Comparison of ENCODE assay signal across 18 cellular contexts in the genomic region with DNA sequence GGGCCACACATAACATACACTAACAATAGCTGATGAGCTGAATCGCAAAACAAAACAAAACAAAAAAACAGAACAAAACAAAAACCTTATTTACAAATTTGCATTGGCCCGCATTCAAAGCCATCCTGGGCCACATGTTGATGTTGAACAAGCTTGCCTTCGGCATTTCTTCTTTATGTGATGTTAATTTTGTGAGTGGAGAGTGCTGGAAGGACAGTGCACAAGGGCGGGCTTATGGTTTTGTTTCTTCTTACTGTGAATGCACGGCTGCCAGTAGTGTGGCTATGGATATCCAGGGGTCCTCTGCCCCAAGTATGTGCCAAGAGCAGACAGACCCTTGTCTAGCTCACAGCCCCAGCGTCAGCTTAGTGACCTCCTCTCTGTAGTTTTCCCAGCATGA. TPM values are rescaled to one million over a fixed set of nuclear protein-coding genes. Genes with fewer than 3 reads are reported as not detected.
DNase-seq lines count a peak whose midpoint lies in the region; ATAC-seq and FAIRE-seq lines count a peak whose summit lies in the region.
"Had no signal": no experiment of that assay in that cellular context is flagged by ENCODE, and none has a peak within 500 bp of the region (broad histone marks: within the 10 kb centered on the region; RNA-seq: fewer than 3 reads in every experiment).

No MANE protein-coding gene starts in this region.

- H3K27me3 Mint-ChIP-seq in activated CD4-positive, alpha-beta T cell treated with anti-CD3 and anti-CD28 coated beads for 36 hours, result no peaks in the 10 kb centered on the region
- no peaks in the 10 kb centered on the region for H3K27me3 Mint-ChIP-seq in activated CD4-positive, alpha-beta T cell treated with anti-CD3 and anti-CD28 coated beads, Interleukin-2, amount 10 ng/mL, durations not matched to agents 7 days and 5 days
- H3K27me3 Mint-ChIP-seq in activated T-helper 17 cell treated with anti-CD3 and anti-CD28 coated beads, Interleukin-2, amount 50 U/mL, for 72 hours, result no peaks in the 10 kb centered on the region

- POLR2A ChIA-PET in activated CD4-positive, alpha-beta T cell treated with anti-CD3 and anti-CD28 coated beads for 36 hours (lab: Charles Lee), result no interaction called here
- POLR2A ChIA-PET in activated CD4-positive, alpha-beta T cell treated with anti-CD3 and anti-CD28 coated beads, Interleukin-2, amount 10 ng/mL, durations not matched to agents 7 days and 5 days (lab: Charles Lee), result no interaction called here

- no peak for DNase-seq in activated CD4-positive, alpha-beta T cell treated with anti-CD3 and anti-CD28 coated beads for 36 hours
- DNase-seq in activated CD4-positive, alpha-beta T cell treated with anti-CD3 and anti-CD28 coated beads, Interleukin-2, amount 10 ng/mL, durations not matched to agents 7 days and 5 days, result no peak
- DNase-seq in GM18507 (ENCODE audit: extremely low spot score, insufficient read length, low read depth) (no peak), NCI-H1092 (lab: John Stamatoyannopoulos, UW) (no peak), cerebellum (ENCODE audit: low spot score) (no peak), GDM1 (lab: John Stamatoyannopoulos, UW) (no peak)
- DNase-seq: Caco-2; hippocampal formation; mammary epithelial cell; NCI-H1930; NCI-H226; SHP77; stimulated activated CD4-positive, alpha-beta T cell treated with anti-CD3 and anti-CD28 coated beads, Interleukin-15, amount 100 ng/mL, for 24 hours had no signal

- H3K4me3 ChIP-seq in iPS-20b (ENCODE audit: low read length), result peak overlapping the region; percentile 38; the same call in 1 of the 2 replicates

- FAIRE-seq in GM18507 (lab: Jason Lieb, UNC), result peak; percentile 31
- FAIRE-seq: bronchial epithelial cell had no signal

- H3K9me3 Mint-ChIP-seq in activated CD4-positive, alpha-beta T cell treated with anti-CD3 and anti-CD28 coated beads for 36 hours (ENCODE audit: low read depth), result peaks cover 2% of the 10 kb centered on the region
- peaks cover 3% of the 10 kb centered on the region for H3K9me3 Mint-ChIP-seq in activated CD4-positive, alpha-beta T cell treated with anti-CD3 and anti-CD28 coated beads, Interleukin-2, amount 10 ng/mL, durations not matched to agents 7 days and 5 days
- H3K9me3 Mint-ChIP-seq in activated T-helper 17 cell treated with anti-CD3 and anti-CD28 coated beads, Interleukin-2, amount 50 U/mL, for 72 hours, result no peaks in the 10 kb centered on the region

- no peak overlapping the region for H3K27ac ChIP-seq in iPS-20b (ENCODE audit: low read length)
- H3K27ac ChIP-seq: KMS-11 had no signal

- H3K36me3 Mint-ChIP-seq in activated CD4-positive, alpha-beta T cell treated with anti-CD3 and anti-CD28 coated beads for 36 hours (ENCODE audit: low read depth), result peaks cover 61% of the 10 kb centered on the region
- H3K36me3 Mint-ChIP-seq in activated CD4-positive, alpha-beta T cell treated with anti-CD3 and anti-CD28 coated beads, Interleukin-2, amount 10 ng/mL, durations not matched to agents 7 days and 5 days (ENCODE audit: low read depth), result peaks cover 64% of the 10 kb centered on the region
- peaks cover 97% of the 10 kb centered on the region for H3K36me3 Mint-ChIP-seq in activated T-helper 17 cell treated with anti-CD3 and anti-CD28 coated beads, Interleukin-2, amount 50 U/mL, for 72 hours (ENCODE audit: low read depth)

- CTCF ChIA-PET in activated CD4-positive, alpha-beta T cell treated with anti-CD3 and anti-CD28 coated beads for 36 hours (lab: Charles Lee), result interaction anchor here (1.0 to 1.5 kb wide), 2 partner anchors 9 to 20 kb away, joined by 3 to 6 read pairs; no protein-coding TSS in a partner anchor
- CTCF ChIA-PET in activated CD4-positive, alpha-beta T cell treated with anti-CD3 and anti-CD28 coated beads, Interleukin-2, amount 10 ng/mL, durations not matched to agents 7 days and 5 days (lab: Charles Lee), result no interaction called here

- H3K27ac Mint-ChIP-seq in activated CD4-positive, alpha-beta T cell treated with anti-CD3 and anti-CD28 coated beads for 36 hours, result peak overlapping the region; percentile 58
- no peak overlapping the region for H3K27ac Mint-ChIP-seq in activated CD4-positive, alpha-beta T cell treated with anti-CD3 and anti-CD28 coated beads, Interleukin-2, amount 10 ng/mL, durations not matched to agents 7 days and 5 days
- peak overlapping the region; percentile 98 for H3K27ac Mint-ChIP-seq in activated T-helper 17 cell treated with anti-CD3 and anti-CD28 coated beads, Interleukin-2, amount 50 U/mL, for 72 hours

- ATAC-seq in activated CD4-positive, alpha-beta T cell treated with anti-CD3 and anti-CD28 coated beads for 36 hours, result no peak
- no peak for ATAC-seq in activated T-helper 17 cell treated with anti-CD3 and anti-CD28 coated beads, Interleukin-2, amount 50 U/mL, for 72 hours (replicated peaks)
- ATAC-seq: sciatic nerve had no signal

- H3K4me3 Mint-ChIP-seq in activated CD4-positive, alpha-beta T cell treated with anti-CD3 and anti-CD28 coated beads for 36 hours, result no peak overlapping the region
- H3K4me3 Mint-ChIP-seq in activated CD4-positive, alpha-beta T cell treated with anti-CD3 and anti-CD28 coated beads, Interleukin-2, amount 10 ng/mL, durations not matched to agents 7 days and 5 days, result no peak overlapping the region
- H3K4me3 Mint-ChIP-seq in activated T-helper 17 cell treated with anti-CD3 and anti-CD28 coated beads, Interleukin-2, amount 50 U/mL, for 72 hours, result peak overlapping the region; percentile 69

- H3K4me1 Mint-ChIP-seq in activated CD4-positive, alpha-beta T cell treated with anti-CD3 and anti-CD28 coated beads for 36 hours, result peaks cover 92% of the 10 kb centered on the region
- peaks cover 44% of the 10 kb centered on the region for H3K4me1 Mint-ChIP-seq in activated CD4-positive, alpha-beta T cell treated with anti-CD3 and anti-CD28 coated beads, Interleukin-2, amount 10 ng/mL, durations not matched to agents 7 days and 5 days
- H3K4me1 Mint-ChIP-seq in activated T-helper 17 cell treated with anti-CD3 and anti-CD28 coated beads, Interleukin-2, amount 50 U/mL, for 72 hours, result peaks cover 48% of the 10 kb centered on the region

- no peaks in the 10 kb centered on the region for H3K9me3 ChIP-seq in iPS-20b (ENCODE audit: insufficient read depth, low read depth, low read length)
- H3K9me3 ChIP-seq: Caco-2 had no signal

- peaks cover 12% of the 10 kb centered on the region; the same call in 1 of the 2 replicates for H3K36me3 ChIP-seq in iPS-20b (ENCODE audit: insufficient read depth, low read depth, low read length)

- intact Hi-C loops in activated CD4-positive, alpha-beta T cell treated with anti-CD3 and anti-CD28 coated beads for 36 hours (cut with DNase I, micrococcal nuclease), result no loop called here

- H3K4me1 ChIP-seq in iPS-20b (ENCODE audit: insufficient read depth, low read length), result peaks cover 50% of the 10 kb centered on the region
- H3K4me1 ChIP-seq: Caco-2 had no signal

- no peaks in the 10 kb centered on the region for H3K27me3 ChIP-seq in iPS-20b (ENCODE audit: insufficient read depth, low read length)

- H3K9ac ChIP-seq in iPS-20b (ENCODE audit: low read depth, low read length), result peak overlapping the region; percentile 26; the same call in 1 of the 2 replicates
- H3K9ac ChIP-seq: KMS-11 had no signal

RNA-seq across cellular contexts. Expression of a gene that starts 24.7 kb away (rescaled TPM):
- total RNA-seq in activated CD4-positive, alpha-beta T cell treated with anti-CD3 and anti-CD28 coated beads for 36 hours, result 10 to 100 TPM; 68.8 to 81.8 TPM
- total RNA-seq in activated CD4-positive, alpha-beta T cell treated with anti-CD3 and anti-CD28 coated beads, Interleukin-2, amount 10 ng/mL, durations not matched to agents 7 days and 5 days, result 10 to 100 TPM; 51.5 to 56.0 TPM
- 100 to 1,000 TPM in 1 of 2 donors, 10 to 100 TPM in 1; 77.2 to 209 TPM for total RNA-seq in activated T-helper 17 cell treated with anti-CD3 and anti-CD28 coated beads, Interleukin-2, amount 50 U/mL, for 72 hours
- 146 TPM for total RNA-seq in cerebellum
